Comparison of ENCODE assay signal across 8 cellular contexts in genomic region chr2:188291142-188291616, GRCh38. TPM values are rescaled to one million over a fixed set of nuclear protein-coding genes. Genes with fewer than 3 reads are reported as not detected.
DNase-seq lines count a peak whose midpoint lies in the region; ATAC-seq and TF ChIP-seq lines count a peak whose summit lies in the region.

No MANE protein-coding gene starts in this region.

- H3K79me2 ChIP-seq in ACC112 (ENCODE audit: control insufficient read depth, insufficient read depth, low read length, unreplicated experiment) = peaks cover 7% of the 10 kb centered on the region

- no peaks in the 10 kb centered on the region for H3K36me3 ChIP-seq in ACC112 (ENCODE audit: insufficient read depth, low read length)

- DNase-seq in KBM-7 (peak; percentile 8), coronary artery (ENCODE audit: low spot score) (no peak), middle frontal gyrus (ENCODE audit: extremely low spot score, low spot score) (peak; percentile 3), left lobe of liver (ENCODE audit: low spot score) (no peak), AG08395 (ENCODE audit: low spot score) (no peak)

- H3K27ac ChIP-seq in ACC112 (ENCODE audit: low read depth, low read length) = peak overlapping the region; percentile 60; the same call in 1 of the 2 replicates
- peak overlapping the region; percentile 95 to 98 for H3K27ac ChIP-seq in coronary artery

- H2AFZ ChIP-seq in ACC112 (ENCODE audit: low read length, unreplicated experiment) = peak overlapping the region; percentile 99

- peak overlapping the region; percentile 93 for H3K4me3 ChIP-seq in ACC112 (ENCODE audit: low read depth, low read length)
- peak overlapping the region; percentile 93 for H3K4me3 ChIP-seq in coronary artery

- H3K27me3 ChIP-seq in ACC112 (ENCODE audit: insufficient read depth, low read length) = no peaks in the 10 kb centered on the region

- no peak for TF ChIP-seq CTCF in coronary artery (IDR thresholded peaks at IDR 0.05)

- in situ Hi-C loops in KBM-7 (cut with MboI; ENCODE audit: low pct_unique_long_range_greater_than_20kb, low sequenced_read_pairs) = no loop called here

- ATAC-seq in left lobe of liver (no peak), HG03095 (IDR thresholded peaks at IDR 0.05; ENCODE audit: unreplicated experiment) (no peak), HG02981 (IDR thresholded peaks at IDR 0.05; ENCODE audit: unreplicated experiment) (no peak)

- H3K4me1 ChIP-seq in ACC112 (ENCODE audit: control insufficient read depth, insufficient read depth, low read length, unreplicated experiment) = peaks cover 21% of the 10 kb centered on the region

RNA-seq across cellular contexts. Expression of gene GULP1, which starts 0.5 kb away (rescaled TPM):
- 1.2 TPM for total RNA-seq in left lobe of liver

Comparison
In these comparisons a context has a peak if more than half of its experiments do, and no peak if none do; other contexts are left out.
1. DNase-seq: peak in KBM-7 (single experiment) and middle frontal gyrus (single experiment); none in coronary artery (single experiment), left lobe of liver (single experiment) and AG08395 (single experiment).